27 cellular contexts compared by ENCODE assay signal in genomic region chr16:82874672-82875071, GRCh38.
"Had no signal": no experiment of that assay in that cellular context is flagged by ENCODE, and none has a peak within 500 bp of the region (broad histone marks: within the 10 kb centered on the region; RNA-seq: fewer than 3 reads in every experiment).

No MANE protein-coding gene starts in this region.

- ATAC-seq: activated CD8-positive, alpha-beta T cell treated with anti-CD3 and anti-CD28 coated beads, Interleukin-2, amount 10 ng/mL, durations not matched to agents 7 days and 5 days; activated naive CD4-positive, alpha-beta T cell treated with anti-CD3 and anti-CD28 coated beads, Interleukin-2, amount 50 U/mL, for 72 hours; activated naive CD8-positive, alpha-beta T cell treated with anti-CD3 and anti-CD28 coated beads, Interleukin-2, amount 50 U/mL, for 24 hours; Panc1; Right ventricle myocardium inferior had no signal

- H3K9ac ChIP-seq: KMS-11 had no signal

- H3K27ac Mint-ChIP-seq: activated CD8-positive, alpha-beta T cell treated with anti-CD3 and anti-CD28 coated beads, Interleukin-2, amount 10 ng/mL, durations not matched to agents 7 days and 5 days; activated naive CD4-positive, alpha-beta T cell treated with anti-CD3 and anti-CD28 coated beads, Interleukin-2, amount 50 U/mL, for 72 hours; activated naive CD8-positive, alpha-beta T cell treated with anti-CD3 and anti-CD28 coated beads, Interleukin-2, amount 50 U/mL, for 24 hours; T-helper 1 cell treated with Interleukin-12 subunit alpha and Interleukin-12 subunit beta and Interleukin-4 antibody, amounts not matched to agents 30 μg/mL and 1 μg/mL, for 36 hours had no signal

- DNase-seq: activated CD4-positive, alpha-beta T cell treated with anti-CD3 and anti-CD28 coated beads for 48 hours; activated CD4-positive, alpha-beta T cell treated with anti-CD3 and anti-CD28 coated beads, Interleukin-2, amount 50 U/mL, for 4 hours; activated CD4-positive, CD25-positive, alpha-beta regulatory T cell treated with anti-CD3 and anti-CD28 coated beads, Interleukin-2, amount 50 U/mL, for 72 hours; activated CD8-positive, alpha-beta memory T cell treated with anti-CD3 and anti-CD28 coated beads, Interleukin-2, amount 50 U/mL, for 48 hours; activated CD8-positive, alpha-beta T cell treated with anti-CD3 and anti-CD28 coated beads, Interleukin-2, amount 10 ng/mL, durations not matched to agents 7 days and 5 days; activated effector memory CD4-positive, alpha-beta T cell treated with anti-CD3 and anti-CD28 coated beads, Interleukin-2, amount 50 U/mL, for 16 hours; activated naive CD4-positive, alpha-beta T cell treated with Interleukin-2 at 50 U/mL for 16 hours; activated naive CD8-positive, alpha-beta T cell treated with anti-CD3 and anti-CD28 coated beads, Interleukin-2, amount 50 U/mL, for 24 hours; activated T-cell treated with anti-CD3 and anti-CD28 coated beads, Interleukin-2, amount 50 U/mL, for 1 hour; amniotic stem cell; NCI-H1092; NCI-H1417; NCI-H1930; NCI-H2171; NCI-H2227 treated with DMSO at 0.1 percent for 48 hours; NCI-H446 treated with DMSO at 0.1 percent for 48 hours; NCI-H524 treated with DMSO at 0.1 percent for 48 hours; NCI-H748 treated with DMSO at 0.1 percent for 48 hours; OCI-M1; RPMI8226 had no signal

- H3K4me2 ChIP-seq: KMS-11 had no signal

- H3K27me3 Mint-ChIP-seq: activated naive CD8-positive, alpha-beta T cell treated with anti-CD3 and anti-CD28 coated beads, Interleukin-2, amount 50 U/mL, for 24 hours had no signal

- H3K27ac ChIP-seq: KMS-11, SK-N-MC had no signal

- H3K4me3 Mint-ChIP-seq: activated CD8-positive, alpha-beta T cell treated with anti-CD3 and anti-CD28 coated beads, Interleukin-2, amount 10 ng/mL, durations not matched to agents 7 days and 5 days; activated naive CD8-positive, alpha-beta T cell treated with anti-CD3 and anti-CD28 coated beads, Interleukin-2, amount 50 U/mL, for 24 hours; brain; T-helper 1 cell treated with Interleukin-12 subunit alpha and Interleukin-12 subunit beta and Interleukin-4 antibody, amounts not matched to agents 30 μg/mL and 1 μg/mL, for 36 hours had no signal

- H3K36me3 Mint-ChIP-seq: activated naive CD4-positive, alpha-beta T cell treated with anti-CD3 and anti-CD28 coated beads, Interleukin-2, amount 50 U/mL, for 72 hours; brain had no signal

- H3K4me1 Mint-ChIP-seq: activated naive CD8-positive, alpha-beta T cell treated with anti-CD3 and anti-CD28 coated beads, Interleukin-2, amount 50 U/mL, for 24 hours had no signal

- H3K4me3 ChIP-seq: SK-N-MC had no signal
